ENCODE assay signal across 1 cellular context in the genomic region with DNA sequence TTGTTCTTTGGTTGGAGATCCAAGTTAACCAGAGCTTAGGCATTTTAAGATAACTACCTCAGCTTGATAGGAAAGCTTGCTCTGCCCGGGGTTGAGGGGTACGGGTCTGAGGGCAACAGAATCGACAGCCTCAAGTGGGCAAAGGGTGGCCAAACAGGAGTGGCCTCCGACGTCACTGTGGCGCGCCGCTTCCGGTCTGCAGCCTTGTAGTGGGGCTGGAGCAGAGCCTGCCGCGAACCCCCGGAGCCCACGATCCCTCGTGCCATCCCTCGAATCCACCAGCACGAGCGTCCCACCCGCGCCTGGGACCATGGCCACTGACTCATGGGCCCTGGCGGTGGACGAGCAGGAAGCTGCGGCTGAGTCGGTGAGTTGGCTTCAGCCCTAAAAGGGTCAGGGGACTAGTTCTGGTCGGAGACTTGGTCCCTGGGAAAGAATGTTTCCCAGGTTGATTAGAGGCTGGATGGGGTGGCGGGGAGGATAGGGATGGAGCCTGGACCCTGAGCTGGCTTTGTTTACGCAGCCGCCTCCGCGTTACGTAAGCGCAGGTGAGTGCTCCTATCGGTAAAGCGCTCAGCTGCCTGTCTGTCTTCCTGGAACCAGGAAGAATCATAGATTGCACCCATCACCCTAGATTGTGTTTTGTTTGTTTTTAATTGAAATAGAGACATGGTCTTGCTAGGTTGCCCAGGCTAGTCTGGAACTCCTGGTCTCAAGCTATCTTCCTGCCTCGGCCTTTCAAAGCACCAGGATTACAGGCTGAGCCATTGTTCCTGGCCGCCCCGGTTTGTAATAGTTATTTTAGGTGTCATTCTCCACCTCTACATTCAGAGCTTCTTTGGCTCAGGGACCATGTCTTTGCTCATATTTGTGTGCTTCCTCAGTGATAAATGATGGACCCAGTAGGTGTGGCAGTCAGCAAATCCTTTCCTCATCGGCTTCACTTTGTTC.
TF ChIP-seq lines count a peak whose summit lies in the region.

A gene (plus strand): TSS at position 199 of the 951 bp plus-strand sequence. CDS start 112 bp downstream, at position 311.

TF ChIP-seq in HepG2, 621 proteins besides CTCF, POLR2A, EP300 and RAD21 (continued from another document and continues in another):
- TF ChIP-seq, protein P1, sequence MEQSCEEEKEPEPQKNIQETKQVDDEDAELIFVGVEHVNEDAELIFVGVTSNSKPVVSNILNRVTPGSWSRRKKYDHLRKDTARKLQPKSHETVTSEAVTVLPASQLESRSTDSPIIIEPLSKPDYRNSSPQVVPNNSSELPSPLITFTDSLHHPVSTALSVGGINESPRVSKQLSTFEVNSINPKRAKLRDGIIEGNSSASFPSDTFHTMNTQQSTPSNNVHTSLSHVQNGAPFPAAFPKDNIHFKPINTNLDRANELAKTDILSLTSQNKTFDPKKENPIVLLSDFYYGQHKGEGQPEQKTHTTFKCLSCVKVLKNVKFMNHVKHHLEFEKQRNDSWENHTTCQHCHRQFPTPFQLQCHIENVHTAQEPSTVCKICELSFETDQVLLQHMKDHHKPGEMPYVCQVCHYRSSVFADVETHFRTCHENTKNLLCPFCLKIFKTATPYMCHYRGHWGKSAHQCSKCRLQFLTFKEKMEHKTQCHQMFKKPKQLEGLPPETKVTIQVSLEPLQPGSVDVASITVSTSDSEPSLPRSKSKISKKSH (CRISPR knock-in tag; IDR thresholded peaks at IDR 0.05; ENCODE audit: borderline replicate concordance): peak; percentile 98
- TF ChIP-seq TBX2 (CRISPR knock-in tag; IDR thresholded peaks at IDR 0.05; ENCODE audit: borderline replicate concordance) (peak; percentile 95), PITX1 (CRISPR knock-in tag; IDR thresholded peaks at IDR 0.05) (peak; percentile 61), IKZF4 (CRISPR knock-in tag; IDR thresholded peaks at IDR 0.05; ENCODE audit: borderline replicate concordance, low read depth, not compliant biosample characterization) (peak; percentile 92), RARG (CRISPR knock-in tag; IDR thresholded peaks at IDR 0.05; ENCODE audit: low read depth) (peak; percentile 52; the same call in 1 of the 2 replicates), CBX2 (IDR thresholded peaks at IDR 0.05; ENCODE audit: low read depth, low read length) (no peak), CBX2 (CRISPR knock-in tag; IDR thresholded peaks at IDR 0.05; ENCODE audit: low read depth) (peak; percentile 85), ZNF703 (CRISPR knock-in tag; IDR thresholded peaks at IDR 0.05; ENCODE audit: borderline replicate concordance) (no peak), PHF8 (CRISPR knock-in tag; IDR thresholded peaks at IDR 0.05) (peak; percentile 99), ZSCAN12 (CRISPR knock-in tag; IDR thresholded peaks at IDR 0.05) (no peak), TRIM24 (CRISPR knock-in tag; IDR thresholded peaks at IDR 0.05) (0 out of 2 replicates have a peak, but pooled peaks have one; percentile 67), NCOA5 (CRISPR knock-in tag; IDR thresholded peaks at IDR 0.05) (no peak), RCOR2 (CRISPR knock-in tag; IDR thresholded peaks at IDR 0.05) (peak; percentile 65; the same call in 1 of the 2 replicates), ARNT (IDR thresholded peaks at IDR 0.05) (no peak), SCMH1 (CRISPR knock-in tag; IDR thresholded peaks at IDR 0.05; ENCODE audit: borderline replicate concordance) (no peak), FOXA3 (CRISPR knock-in tag; IDR thresholded peaks at IDR 0.05) (peak; percentile 95), ZNF7 (CRISPR knock-in tag; IDR thresholded peaks at IDR 0.05) (no peak), ZNF709 (CRISPR knock-in tag; IDR thresholded peaks at IDR 0.05) (peak; percentile 90; the same call in 1 of the 2 replicates), ZBTB3 (CRISPR knock-in tag; IDR thresholded peaks at IDR 0.05; ENCODE audit: borderline replicate concordance, low read depth) (no peak; the same call in 1 of the 2 replicates), ZNF878 (CRISPR knock-in tag; IDR thresholded peaks at IDR 0.05) (peak; percentile 62; the same call in 1 of the 2 replicates)
- TF ChIP-seq, protein P2, sequence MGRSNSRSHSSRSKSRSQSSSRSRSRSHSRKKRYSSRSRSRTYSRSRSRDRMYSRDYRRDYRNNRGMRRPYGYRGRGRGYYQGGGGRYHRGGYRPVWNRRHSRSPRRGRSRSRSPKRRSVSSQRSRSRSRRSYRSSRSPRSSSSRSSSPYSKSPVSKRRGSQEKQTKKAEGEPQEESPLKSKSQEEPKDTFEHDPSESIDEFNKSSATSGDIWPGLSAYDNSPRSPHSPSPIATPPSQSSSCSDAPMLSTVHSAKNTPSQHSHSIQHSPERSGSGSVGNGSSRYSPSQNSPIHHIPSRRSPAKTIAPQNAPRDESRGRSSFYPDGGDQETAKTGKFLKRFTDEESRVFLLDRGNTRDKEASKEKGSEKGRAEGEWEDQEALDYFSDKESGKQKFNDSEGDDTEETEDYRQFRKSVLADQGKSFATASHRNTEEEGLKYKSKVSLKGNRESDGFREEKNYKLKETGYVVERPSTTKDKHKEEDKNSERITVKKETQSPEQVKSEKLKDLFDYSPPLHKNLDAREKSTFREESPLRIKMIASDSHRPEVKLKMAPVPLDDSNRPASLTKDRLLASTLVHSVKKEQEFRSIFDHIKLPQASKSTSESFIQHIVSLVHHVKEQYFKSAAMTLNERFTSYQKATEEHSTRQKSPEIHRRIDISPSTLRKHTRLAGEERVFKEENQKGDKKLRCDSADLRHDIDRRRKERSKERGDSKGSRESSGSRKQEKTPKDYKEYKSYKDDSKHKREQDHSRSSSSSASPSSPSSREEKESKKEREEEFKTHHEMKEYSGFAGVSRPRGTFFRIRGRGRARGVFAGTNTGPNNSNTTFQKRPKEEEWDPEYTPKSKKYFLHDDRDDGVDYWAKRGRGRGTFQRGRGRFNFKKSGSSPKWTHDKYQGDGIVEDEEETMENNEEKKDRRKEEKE (IDR thresholded peaks at IDR 0.05): no peak
- TF ChIP-seq, protein P3, sequence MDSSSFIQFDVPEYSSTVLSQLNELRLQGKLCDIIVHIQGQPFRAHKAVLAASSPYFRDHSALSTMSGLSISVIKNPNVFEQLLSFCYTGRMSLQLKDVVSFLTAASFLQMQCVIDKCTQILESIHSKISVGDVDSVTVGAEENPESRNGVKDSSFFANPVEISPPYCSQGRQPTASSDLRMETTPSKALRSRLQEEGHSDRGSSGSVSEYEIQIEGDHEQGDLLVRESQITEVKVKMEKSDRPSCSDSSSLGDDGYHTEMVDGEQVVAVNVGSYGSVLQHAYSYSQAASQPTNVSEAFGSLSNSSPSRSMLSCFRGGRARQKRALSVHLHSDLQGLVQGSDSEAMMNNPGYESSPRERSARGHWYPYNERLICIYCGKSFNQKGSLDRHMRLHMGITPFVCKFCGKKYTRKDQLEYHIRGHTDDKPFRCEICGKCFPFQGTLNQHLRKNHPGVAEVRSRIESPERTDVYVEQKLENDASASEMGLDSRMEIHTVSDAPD (CRISPR knock-in tag; IDR thresholded peaks at IDR 0.05): peak; percentile 91
- TF ChIP-seq, protein P4, sequence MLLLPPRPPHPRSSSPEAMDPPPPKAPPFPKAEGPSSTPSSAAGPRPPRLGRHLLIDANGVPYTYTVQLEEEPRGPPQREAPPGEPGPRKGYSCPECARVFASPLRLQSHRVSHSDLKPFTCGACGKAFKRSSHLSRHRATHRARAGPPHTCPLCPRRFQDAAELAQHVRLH (CRISPR knock-in tag; IDR thresholded peaks at IDR 0.05; ENCODE audit: borderline replicate concordance, low read depth): peak; percentile 77; the same call in 1 of the 2 replicates
- TF ChIP-seq, protein P5, sequence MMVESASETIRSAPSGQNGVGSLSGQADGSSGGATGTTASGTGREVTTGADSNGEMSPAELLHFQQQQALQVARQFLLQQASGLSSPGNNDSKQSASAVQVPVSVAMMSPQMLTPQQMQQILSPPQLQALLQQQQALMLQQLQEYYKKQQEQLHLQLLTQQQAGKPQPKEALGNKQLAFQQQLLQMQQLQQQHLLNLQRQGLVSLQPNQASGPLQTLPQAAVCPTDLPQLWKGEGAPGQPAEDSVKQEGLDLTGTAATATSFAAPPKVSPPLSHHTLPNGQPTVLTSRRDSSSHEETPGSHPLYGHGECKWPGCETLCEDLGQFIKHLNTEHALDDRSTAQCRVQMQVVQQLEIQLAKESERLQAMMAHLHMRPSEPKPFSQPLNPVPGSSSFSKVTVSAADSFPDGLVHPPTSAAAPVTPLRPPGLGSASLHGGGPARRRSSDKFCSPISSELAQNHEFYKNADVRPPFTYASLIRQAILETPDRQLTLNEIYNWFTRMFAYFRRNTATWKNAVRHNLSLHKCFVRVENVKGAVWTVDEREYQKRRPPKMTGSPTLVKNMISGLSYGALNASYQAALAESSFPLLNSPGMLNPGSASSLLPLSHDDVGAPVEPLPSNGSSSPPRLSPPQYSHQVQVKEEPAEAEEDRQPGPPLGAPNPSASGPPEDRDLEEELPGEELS (CRISPR knock-in tag; IDR thresholded peaks at IDR 0.05): peak; percentile 86
- TF ChIP-seq, protein P6, sequence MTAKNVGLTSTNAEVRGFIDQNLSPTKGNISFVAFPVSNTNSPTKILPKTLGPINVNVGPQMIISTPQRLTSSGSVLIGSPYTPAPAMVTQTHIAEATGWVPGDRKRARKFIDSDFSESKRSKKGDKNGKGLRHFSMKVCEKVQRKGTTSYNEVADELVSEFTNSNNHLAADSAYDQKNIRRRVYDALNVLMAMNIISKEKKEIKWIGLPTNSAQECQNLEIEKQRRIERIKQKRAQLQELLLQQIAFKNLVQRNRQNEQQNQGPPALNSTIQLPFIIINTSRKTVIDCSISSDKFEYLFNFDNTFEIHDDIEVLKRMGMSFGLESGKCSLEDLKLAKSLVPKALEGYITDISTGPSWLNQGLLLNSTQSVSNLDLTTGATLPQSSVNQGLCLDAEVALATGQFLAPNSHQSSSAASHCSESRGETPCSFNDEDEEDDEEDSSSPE (CRISPR knock-in tag; IDR thresholded peaks at IDR 0.05): peak; percentile 80
- TF ChIP-seq, protein P7, sequence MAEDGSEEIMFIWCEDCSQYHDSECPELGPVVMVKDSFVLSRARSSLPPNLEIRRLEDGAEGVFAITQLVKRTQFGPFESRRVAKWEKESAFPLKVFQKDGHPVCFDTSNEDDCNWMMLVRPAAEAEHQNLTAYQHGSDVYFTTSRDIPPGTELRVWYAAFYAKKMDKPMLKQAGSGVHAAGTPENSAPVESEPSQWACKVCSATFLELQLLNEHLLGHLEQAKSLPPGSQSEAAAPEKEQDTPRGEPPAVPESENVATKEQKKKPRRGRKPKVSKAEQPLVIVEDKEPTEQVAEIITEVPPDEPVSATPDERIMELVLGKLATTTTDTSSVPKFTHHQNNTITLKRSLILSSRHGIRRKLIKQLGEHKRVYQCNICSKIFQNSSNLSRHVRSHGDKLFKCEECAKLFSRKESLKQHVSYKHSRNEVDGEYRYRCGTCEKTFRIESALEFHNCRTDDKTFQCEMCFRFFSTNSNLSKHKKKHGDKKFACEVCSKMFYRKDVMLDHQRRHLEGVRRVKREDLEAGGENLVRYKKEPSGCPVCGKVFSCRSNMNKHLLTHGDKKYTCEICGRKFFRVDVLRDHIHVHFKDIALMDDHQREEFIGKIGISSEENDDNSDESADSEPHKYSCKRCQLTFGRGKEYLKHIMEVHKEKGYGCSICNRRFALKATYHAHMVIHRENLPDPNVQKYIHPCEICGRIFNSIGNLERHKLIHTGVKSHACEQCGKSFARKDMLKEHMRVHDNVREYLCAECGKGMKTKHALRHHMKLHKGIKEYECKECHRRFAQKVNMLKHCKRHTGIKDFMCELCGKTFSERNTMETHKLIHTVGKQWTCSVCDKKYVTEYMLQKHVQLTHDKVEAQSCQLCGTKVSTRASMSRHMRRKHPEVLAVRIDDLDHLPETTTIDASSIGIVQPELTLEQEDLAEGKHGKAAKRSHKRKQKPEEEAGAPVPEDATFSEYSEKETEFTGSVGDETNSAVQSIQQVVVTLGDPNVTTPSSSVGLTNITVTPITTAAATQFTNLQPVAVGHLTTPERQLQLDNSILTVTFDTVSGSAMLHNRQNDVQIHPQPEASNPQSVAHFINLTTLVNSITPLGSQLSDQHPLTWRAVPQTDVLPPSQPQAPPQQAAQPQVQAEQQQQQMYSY (CRISPR knock-in tag; IDR thresholded peaks at IDR 0.05): no peak
- TF ChIP-seq, protein P8, sequence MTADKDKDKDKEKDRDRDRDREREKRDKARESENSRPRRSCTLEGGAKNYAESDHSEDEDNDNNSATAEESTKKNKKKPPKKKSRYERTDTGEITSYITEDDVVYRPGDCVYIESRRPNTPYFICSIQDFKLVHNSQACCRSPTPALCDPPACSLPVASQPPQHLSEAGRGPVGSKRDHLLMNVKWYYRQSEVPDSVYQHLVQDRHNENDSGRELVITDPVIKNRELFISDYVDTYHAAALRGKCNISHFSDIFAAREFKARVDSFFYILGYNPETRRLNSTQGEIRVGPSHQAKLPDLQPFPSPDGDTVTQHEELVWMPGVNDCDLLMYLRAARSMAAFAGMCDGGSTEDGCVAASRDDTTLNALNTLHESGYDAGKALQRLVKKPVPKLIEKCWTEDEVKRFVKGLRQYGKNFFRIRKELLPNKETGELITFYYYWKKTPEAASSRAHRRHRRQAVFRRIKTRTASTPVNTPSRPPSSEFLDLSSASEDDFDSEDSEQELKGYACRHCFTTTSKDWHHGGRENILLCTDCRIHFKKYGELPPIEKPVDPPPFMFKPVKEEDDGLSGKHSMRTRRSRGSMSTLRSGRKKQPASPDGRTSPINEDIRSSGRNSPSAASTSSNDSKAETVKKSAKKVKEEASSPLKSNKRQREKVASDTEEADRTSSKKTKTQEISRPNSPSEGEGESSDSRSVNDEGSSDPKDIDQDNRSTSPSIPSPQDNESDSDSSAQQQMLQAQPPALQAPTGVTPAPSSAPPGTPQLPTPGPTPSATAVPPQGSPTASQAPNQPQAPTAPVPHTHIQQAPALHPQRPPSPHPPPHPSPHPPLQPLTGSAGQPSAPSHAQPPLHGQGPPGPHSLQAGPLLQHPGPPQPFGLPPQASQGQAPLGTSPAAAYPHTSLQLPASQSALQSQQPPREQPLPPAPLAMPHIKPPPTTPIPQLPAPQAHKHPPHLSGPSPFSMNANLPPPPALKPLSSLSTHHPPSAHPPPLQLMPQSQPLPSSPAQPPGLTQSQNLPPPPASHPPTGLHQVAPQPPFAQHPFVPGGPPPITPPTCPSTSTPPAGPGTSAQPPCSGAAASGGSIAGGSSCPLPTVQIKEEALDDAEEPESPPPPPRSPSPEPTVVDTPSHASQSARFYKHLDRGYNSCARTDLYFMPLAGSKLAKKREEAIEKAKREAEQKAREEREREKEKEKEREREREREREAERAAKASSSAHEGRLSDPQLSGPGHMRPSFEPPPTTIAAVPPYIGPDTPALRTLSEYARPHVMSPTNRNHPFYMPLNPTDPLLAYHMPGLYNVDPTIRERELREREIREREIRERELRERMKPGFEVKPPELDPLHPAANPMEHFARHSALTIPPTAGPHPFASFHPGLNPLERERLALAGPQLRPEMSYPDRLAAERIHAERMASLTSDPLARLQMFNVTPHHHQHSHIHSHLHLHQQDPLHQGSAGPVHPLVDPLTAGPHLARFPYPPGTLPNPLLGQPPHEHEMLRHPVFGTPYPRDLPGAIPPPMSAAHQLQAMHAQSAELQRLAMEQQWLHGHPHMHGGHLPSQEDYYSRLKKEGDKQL (CRISPR knock-in tag; IDR thresholded peaks at IDR 0.05; ENCODE audit: low read depth): no peak
- TF ChIP-seq, protein P9, sequence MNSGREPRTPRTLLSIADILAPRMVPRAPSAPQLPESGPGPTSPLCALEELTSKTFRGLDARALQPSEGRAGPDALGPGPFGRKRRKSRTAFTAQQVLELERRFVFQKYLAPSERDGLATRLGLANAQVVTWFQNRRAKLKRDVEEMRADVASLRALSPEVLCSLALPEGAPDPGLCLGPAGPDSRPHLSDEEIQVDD (CRISPR knock-in tag; IDR thresholded peaks at IDR 0.05; ENCODE audit: borderline replicate concordance): peak; percentile 92; the same call in 1 of the 2 replicates
